22 cellular contexts compared by ENCODE assay signal in the genomic region with DNA sequence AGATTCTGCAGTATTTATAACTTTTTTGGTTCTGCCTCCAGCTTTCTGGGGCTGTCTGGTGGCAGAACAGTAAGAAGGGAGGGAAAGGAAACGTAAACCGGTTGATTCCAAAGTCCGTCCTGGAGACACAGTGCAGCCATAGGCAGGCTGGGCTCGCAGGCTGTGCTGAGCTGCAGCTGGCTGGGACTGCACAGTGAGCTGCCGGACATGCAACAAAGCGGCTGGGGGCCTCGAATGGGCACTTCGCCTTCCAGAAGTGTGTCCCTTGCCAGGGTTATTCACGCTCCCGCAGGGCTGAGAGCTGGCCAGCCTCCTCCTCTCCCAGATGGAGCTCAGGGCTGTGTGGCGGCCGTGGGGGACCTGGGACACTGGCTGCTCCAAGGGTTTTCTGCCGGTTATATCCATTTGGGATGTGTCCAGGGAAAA.
A peak's percentile ranks its signal among the peaks of the same experiment; 100 is the strongest.
DNase-seq lines count a peak whose midpoint lies in the region; ATAC-seq and TF ChIP-seq lines count a peak whose summit lies in the region.
"Had no signal": no experiment of that assay in that cellular context is flagged by ENCODE, and none has a peak within 500 bp of the region (broad histone marks: within the 10 kb centered on the region; RNA-seq: fewer than 3 reads in every experiment).

No MANE protein-coding gene starts in this region.

- intact Hi-C loops in sciatic nerve (cut with DNase I), result no loop called here

- CTCF ChIA-PET in activated CD8-positive, alpha-beta T cell treated with anti-CD3 and anti-CD28 coated beads, Interleukin-2, amount 10 ng/mL, durations not matched to agents 7 days and 5 days (lab: Charles Lee), result no interaction called here

- TF ChIP-seq CTCF in GM23338 (conservative IDR thresholded peaks at IDR 0.05; ENCODE audit: low read depth in 2 of 2), result no peak

- no peaks in the 10 kb centered on the region for H3F3A ChIP-seq in GM23338 (replicated peaks; ENCODE audit: low read depth)

- H3K4me3 Mint-ChIP-seq in GM23338, result no peak overlapping the region
- H3K4me3 Mint-ChIP-seq in activated T-cell treated with anti-CD3 and anti-CD28 coated beads, Interleukin-2, amount 50 U/mL, for 24 hours, result no peak overlapping the region
- no peak overlapping the region for H3K4me3 Mint-ChIP-seq in activated CD8-positive, alpha-beta T cell treated with anti-CD3 and anti-CD28 coated beads, Interleukin-2, amount 10 ng/mL, durations not matched to agents 7 days and 5 days
- H3K4me3 Mint-ChIP-seq: H9; naive thymus-derived CD4-positive, alpha-beta T cell had no signal

- H3K4me1 ChIP-seq in GM23338 (ENCODE audit: insufficient read depth), result peaks cover 12% of the 10 kb centered on the region

- H3K27ac ChIP-seq in GM23338 (ENCODE audit: low read depth), result no peak overlapping the region
- H3K27ac ChIP-seq: C4-2B, lower lobe of right lung had no signal

- ATAC-seq in GM23338 (no peak), left lobe of liver (peak; percentile 23), sciatic nerve (peak; percentile 43), GM18519 (IDR thresholded peaks at IDR 0.05; ENCODE audit: low FRiP score, unreplicated experiment) (no peak)
- ATAC-seq in activated CD8-positive, alpha-beta T cell treated with anti-CD3 and anti-CD28 coated beads, Interleukin-2, amount 10 ng/mL, durations not matched to agents 7 days and 5 days, result no peak
- ATAC-seq: lower lobe of right lung; naive thymus-derived CD4-positive, alpha-beta T cell had no signal

- no peaks in the 10 kb centered on the region; the same call in 2 of the 3 replicates for H3K9me3 Mint-ChIP-seq in GM23338
- no peaks in the 10 kb centered on the region for H3K9me3 Mint-ChIP-seq in activated T-cell treated with anti-CD3 and anti-CD28 coated beads, Interleukin-2, amount 50 U/mL, for 24 hours
- H3K9me3 Mint-ChIP-seq in activated CD8-positive, alpha-beta T cell treated with anti-CD3 and anti-CD28 coated beads, Interleukin-2, amount 10 ng/mL, durations not matched to agents 7 days and 5 days (ENCODE audit: insufficient read depth), result no peaks in the 10 kb centered on the region
- H3K9me3 Mint-ChIP-seq: H9 had no signal

- H3K27me3 ChIP-seq in GM23338 (ENCODE audit: insufficient read depth), result no peaks in the 10 kb centered on the region

- POLR2A ChIA-PET in activated CD8-positive, alpha-beta T cell treated with anti-CD3 and anti-CD28 coated beads, Interleukin-2, amount 10 ng/mL, durations not matched to agents 7 days and 5 days (lab: Charles Lee), result no interaction called here

- H4K20me1 ChIP-seq in GM23338 (replicated peaks; ENCODE audit: insufficient read depth), result no peaks in the 10 kb centered on the region

- H3K36me3 Mint-ChIP-seq in GM23338 (ENCODE audit: low read depth), result no peaks in the 10 kb centered on the region
- no peaks in the 10 kb centered on the region for H3K36me3 Mint-ChIP-seq in activated T-cell treated with anti-CD3 and anti-CD28 coated beads, Interleukin-2, amount 50 U/mL, for 24 hours (ENCODE audit: low read depth)
- H3K36me3 Mint-ChIP-seq in activated CD8-positive, alpha-beta T cell treated with anti-CD3 and anti-CD28 coated beads, Interleukin-2, amount 10 ng/mL, durations not matched to agents 7 days and 5 days (ENCODE audit: low read depth), result no peaks in the 10 kb centered on the region
- H3K36me3 Mint-ChIP-seq: naive thymus-derived CD4-positive, alpha-beta T cell had no signal

- peaks cover 8% of the 10 kb centered on the region for H3K27me3 Mint-ChIP-seq in GM23338 (ENCODE audit: insufficient read depth, low read depth, poor library complexity)
- no peaks in the 10 kb centered on the region for H3K27me3 Mint-ChIP-seq in activated T-cell treated with anti-CD3 and anti-CD28 coated beads, Interleukin-2, amount 50 U/mL, for 24 hours
- peaks cover 3% of the 10 kb centered on the region for H3K27me3 Mint-ChIP-seq in activated CD8-positive, alpha-beta T cell treated with anti-CD3 and anti-CD28 coated beads, Interleukin-2, amount 10 ng/mL, durations not matched to agents 7 days and 5 days (ENCODE audit: low read depth)

- no peak for DNase-seq in GM23338 (ENCODE audit: low spot score)
- peak; percentile 56 for DNase-seq in cerebellum (ENCODE audit: low spot score)
- no peak for DNase-seq in left lobe of liver (ENCODE audit: low spot score)
- DNase-seq in sciatic nerve (ENCODE audit: low spot score), result no peak
- no peak for DNase-seq in stimulated activated naive CD4-positive, alpha-beta T cell treated with Interleukin-2 at 50 U/mL for 16 hours (lab: John Stamatoyannopoulos, UW)
- no peak for DNase-seq in activated T-cell treated with anti-CD3 and anti-CD28 coated beads, Interleukin-2, amount 50 U/mL, for 24 hours
- DNase-seq in activated CD8-positive, alpha-beta T cell treated with anti-CD3 and anti-CD28 coated beads, Interleukin-2, amount 10 ng/mL, durations not matched to agents 7 days and 5 days, result no peak
- DNase-seq: ACHN; activated CD4-positive, alpha-beta T cell treated with anti-CD3 and anti-CD28 coated beads for 4 hours; activated CD8-positive, alpha-beta memory T cell treated with anti-CD3 and anti-CD28 coated beads, Interleukin-2, amount 50 U/mL, for 4 hours; activated gamma-delta T cell; central memory CD4-positive, alpha-beta T cell; effector memory CD4-positive, alpha-beta T cell; lower lobe of right lung; MM.1S; naive thymus-derived CD4-positive, alpha-beta T cell; NCI-H1694; NCI-H226; stimulated activated CD4-positive, alpha-beta T cell treated with anti-CD3 and anti-CD28 coated beads, Interleukin-4, amount 100 ng/mL, for 4 hours had no signal

- peak overlapping the region; percentile 74 for H2AFZ ChIP-seq in GM23338

- no peaks in the 10 kb centered on the region for H3K36me3 ChIP-seq in GM23338 (ENCODE audit: insufficient read depth)
- H3K36me3 ChIP-seq: lower lobe of right lung had no signal

- no peak overlapping the region for H3K27ac Mint-ChIP-seq in GM23338
- no peak overlapping the region for H3K27ac Mint-ChIP-seq in activated T-cell treated with anti-CD3 and anti-CD28 coated beads, Interleukin-2, amount 50 U/mL, for 24 hours
- no peak overlapping the region for H3K27ac Mint-ChIP-seq in activated CD8-positive, alpha-beta T cell treated with anti-CD3 and anti-CD28 coated beads, Interleukin-2, amount 10 ng/mL, durations not matched to agents 7 days and 5 days
- H3K27ac Mint-ChIP-seq: H9; naive thymus-derived CD4-positive, alpha-beta T cell had no signal

- H3K4me1 Mint-ChIP-seq in GM23338, result peaks cover 21% of the 10 kb centered on the region
- peaks cover 7% of the 10 kb centered on the region for H3K4me1 Mint-ChIP-seq in activated T-cell treated with anti-CD3 and anti-CD28 coated beads, Interleukin-2, amount 50 U/mL, for 24 hours (ENCODE audit: low read depth)
- peaks cover 16% of the 10 kb centered on the region for H3K4me1 Mint-ChIP-seq in activated CD8-positive, alpha-beta T cell treated with anti-CD3 and anti-CD28 coated beads, Interleukin-2, amount 10 ng/mL, durations not matched to agents 7 days and 5 days (ENCODE audit: low read depth)

- no peaks in the 10 kb centered on the region for H3K9me2 ChIP-seq in GM23338 (ENCODE audit: insufficient read depth)

- H3K4me2 ChIP-seq in GM23338, result no peak overlapping the region

- H3K4me3 ChIP-seq in GM23338, result no peak overlapping the region
- H3K4me3 ChIP-seq: lower lobe of right lung had no signal

- no peaks in the 10 kb centered on the region for H3K79me2 ChIP-seq in GM23338 (replicated peaks; ENCODE audit: insufficient read depth)

TF ChIP-seq in GM23338, 12 proteins besides CTCF, POLR2A, EP300 and RAD21 (continues in another document):
- TF ChIP-seq, protein P1, sequence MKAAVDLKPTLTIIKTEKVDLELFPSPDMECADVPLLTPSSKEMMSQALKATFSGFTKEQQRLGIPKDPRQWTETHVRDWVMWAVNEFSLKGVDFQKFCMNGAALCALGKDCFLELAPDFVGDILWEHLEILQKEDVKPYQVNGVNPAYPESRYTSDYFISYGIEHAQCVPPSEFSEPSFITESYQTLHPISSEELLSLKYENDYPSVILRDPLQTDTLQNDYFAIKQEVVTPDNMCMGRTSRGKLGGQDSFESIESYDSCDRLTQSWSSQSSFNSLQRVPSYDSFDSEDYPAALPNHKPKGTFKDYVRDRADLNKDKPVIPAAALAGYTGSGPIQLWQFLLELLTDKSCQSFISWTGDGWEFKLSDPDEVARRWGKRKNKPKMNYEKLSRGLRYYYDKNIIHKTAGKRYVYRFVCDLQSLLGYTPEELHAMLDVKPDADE (IDR thresholded peaks at IDR 0.05), result no peak
- no peak for TF ChIP-seq STAT1 (IDR thresholded peaks at IDR 0.05; ENCODE audit: unreplicated experiment)
- TF ChIP-seq, protein P2, sequence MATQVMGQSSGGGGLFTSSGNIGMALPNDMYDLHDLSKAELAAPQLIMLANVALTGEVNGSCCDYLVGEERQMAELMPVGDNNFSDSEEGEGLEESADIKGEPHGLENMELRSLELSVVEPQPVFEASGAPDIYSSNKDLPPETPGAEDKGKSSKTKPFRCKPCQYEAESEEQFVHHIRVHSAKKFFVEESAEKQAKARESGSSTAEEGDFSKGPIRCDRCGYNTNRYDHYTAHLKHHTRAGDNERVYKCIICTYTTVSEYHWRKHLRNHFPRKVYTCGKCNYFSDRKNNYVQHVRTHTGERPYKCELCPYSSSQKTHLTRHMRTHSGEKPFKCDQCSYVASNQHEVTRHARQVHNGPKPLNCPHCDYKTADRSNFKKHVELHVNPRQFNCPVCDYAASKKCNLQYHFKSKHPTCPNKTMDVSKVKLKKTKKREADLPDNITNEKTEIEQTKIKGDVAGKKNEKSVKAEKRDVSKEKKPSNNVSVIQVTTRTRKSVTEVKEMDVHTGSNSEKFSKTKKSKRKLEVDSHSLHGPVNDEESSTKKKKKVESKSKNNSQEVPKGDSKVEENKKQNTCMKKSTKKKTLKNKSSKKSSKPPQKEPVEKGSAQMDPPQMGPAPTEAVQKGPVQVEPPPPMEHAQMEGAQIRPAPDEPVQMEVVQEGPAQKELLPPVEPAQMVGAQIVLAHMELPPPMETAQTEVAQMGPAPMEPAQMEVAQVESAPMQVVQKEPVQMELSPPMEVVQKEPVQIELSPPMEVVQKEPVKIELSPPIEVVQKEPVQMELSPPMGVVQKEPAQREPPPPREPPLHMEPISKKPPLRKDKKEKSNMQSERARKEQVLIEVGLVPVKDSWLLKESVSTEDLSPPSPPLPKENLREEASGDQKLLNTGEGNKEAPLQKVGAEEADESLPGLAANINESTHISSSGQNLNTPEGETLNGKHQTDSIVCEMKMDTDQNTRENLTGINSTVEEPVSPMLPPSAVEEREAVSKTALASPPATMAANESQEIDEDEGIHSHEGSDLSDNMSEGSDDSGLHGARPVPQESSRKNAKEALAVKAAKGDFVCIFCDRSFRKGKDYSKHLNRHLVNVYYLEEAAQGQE (IDR thresholded peaks at IDR 0.05; ENCODE audit: unreplicated experiment), result no peak

Comparison
In these comparisons a context has a peak if more than half of its experiments do, and no peak if none do; other contexts are left out.
1. ATAC-seq: peak in left lobe of liver (single experiment) and sciatic nerve (single experiment); none in GM23338 (single experiment), GM18519 (single experiment) and activated CD8-positive, alpha-beta T cell treated with anti-CD3 and anti-CD28 coated beads, Interleukin-2, amount 10 ng/mL, durations not matched to agents 7 days and 5 days (single experiment).